1 cellular context compared by ENCODE assay signal in the genomic region with DNA sequence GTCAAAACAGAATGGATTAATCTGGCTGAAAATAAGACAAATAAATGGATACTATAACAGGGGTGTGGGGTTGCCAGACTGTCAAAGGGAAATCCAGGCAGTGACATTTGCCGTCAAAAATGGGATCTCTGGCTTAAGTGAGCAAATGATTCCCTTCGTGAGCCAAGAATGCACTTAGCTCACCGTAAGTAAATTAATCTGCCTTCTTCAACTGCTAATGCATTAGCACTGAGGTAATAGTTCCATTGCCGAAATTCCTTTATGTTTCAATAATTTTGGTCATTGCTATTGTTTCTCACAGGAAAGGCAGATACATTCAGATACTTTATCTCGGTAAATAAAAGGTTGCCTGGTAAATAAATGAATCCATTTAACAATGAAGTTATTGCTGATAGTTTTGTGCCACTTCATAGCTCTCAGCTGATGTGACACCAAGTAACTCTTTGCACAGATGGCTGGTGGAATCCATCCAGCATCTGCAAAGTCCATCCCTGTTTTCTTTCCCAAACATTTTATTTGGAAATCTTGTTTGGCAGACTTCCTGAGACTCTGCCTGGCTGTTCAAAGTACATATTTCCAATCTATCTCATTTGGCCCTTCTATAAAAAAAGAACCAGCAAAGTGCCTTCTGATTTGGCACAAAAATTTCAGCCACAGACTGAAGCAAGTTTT.
TF ChIP-seq lines count a peak whose summit lies in the region.

No MANE protein-coding gene starts in this region.

TF ChIP-seq in Ishikawa, 13 proteins besides CTCF, POLR2A, EP300 and RAD21 (continued from another document):
- peak; percentile 100 for TF ChIP-seq TEAD4 (IDR thresholded peaks at IDR 0.05)
